Comparison of ENCODE assay signal across 24 cellular contexts in the genomic region with DNA sequence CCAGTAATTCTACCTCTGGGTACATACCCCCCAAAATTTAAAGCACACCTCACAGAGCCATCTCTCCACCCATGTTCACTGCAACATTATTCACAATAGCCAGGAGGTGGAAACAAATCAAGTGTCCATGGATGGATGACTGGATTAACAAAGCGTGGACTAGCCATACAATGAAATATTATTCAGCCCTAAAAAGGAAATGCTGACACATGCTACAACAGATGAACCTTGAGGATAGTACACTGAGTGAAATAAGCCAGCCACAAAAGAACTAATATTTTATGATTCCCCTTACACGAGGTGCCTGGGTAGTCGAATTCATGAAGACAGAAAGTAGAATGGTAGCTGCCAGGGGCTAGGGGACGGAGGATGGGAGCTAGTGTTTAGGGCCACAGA. TPM values are rescaled to one million over a fixed set of nuclear protein-coding genes. Genes with fewer than 3 reads are reported as not detected.
"Had no signal": no experiment of that assay in that cellular context is flagged by ENCODE, and none has a peak within 500 bp of the region (broad histone marks: within the 10 kb centered on the region; RNA-seq: fewer than 3 reads in every experiment).

No MANE protein-coding gene starts in this region.

- DNase-seq: dorsolateral prefrontal cortex; effector CD8-positive, alpha-beta T cell; endodermal cell; foreskin fibroblast; gastrocnemius medialis; natural killer cell; occipital lobe; pancreas; right lobe of liver; small intestine; stimulated activated CD4-positive, alpha-beta T cell treated with anti-CD3 and anti-CD28 coated beads, Interleukin-15, amount 100 ng/mL, for 24 hours; stimulated activated CD4-positive, alpha-beta T cell treated with anti-CD3 and anti-CD28 coated beads, Interleukin-2, amount 100 ng/mL, for 48 hours; stimulated activated naive B cell treated with anti-CD40 and anti-IgM and Interleukin-4, amounts not matched to agents 10 μg/mL and 1 μg/mL and 100 μg/mL, for 72 hours; upper lobe of left lung had no signal

- H3K27me3 Mint-ChIP-seq: memory B cell; stimulated activated naive B cell treated with anti-CD40 and anti-IgM and Interleukin-4, amounts not matched to agents 10 μg/mL and 1 μg/mL and 100 μg/mL, for 72 hours; stimulated activated naive CD8-positive, alpha-beta T cell treated with anti-CD3 and anti-CD28 coated beads, Interleukin-15, Interleukin-2, amounts not matched to agents 100 ng/mL and 50 ng/mL, for 24 hours had no signal

- H3K4me3 ChIP-seq: dorsolateral prefrontal cortex, gastrocnemius medialis, lung, pancreas, right lobe of liver, thoracic aorta, tibial nerve, upper lobe of left lung had no signal

- ATAC-seq: esophagus mucosa; gastrocnemius medialis; left lobe of liver; natural killer cell; pancreas; right lobe of liver; stimulated activated naive B cell treated with anti-CD40 and anti-IgM and Interleukin-4, amounts not matched to agents 10 μg/mL and 1 μg/mL and 100 μg/mL, for 72 hours had no signal

- H3K27ac ChIP-seq: dorsolateral prefrontal cortex, epithelial cell of prostate, gastrocnemius medialis, pancreas, right lobe of liver, thoracic aorta, upper lobe of left lung had no signal

- H3K27me3 ChIP-seq: dorsolateral prefrontal cortex, gastrocnemius medialis, pancreas, right lobe of liver, tibial nerve, upper lobe of left lung had no signal

- H3K9me3 Mint-ChIP-seq: endodermal cell; natural killer cell; stimulated activated naive CD8-positive, alpha-beta T cell treated with anti-CD3 and anti-CD28 coated beads, Interleukin-15, Interleukin-2, amounts not matched to agents 100 ng/mL and 50 ng/mL, for 24 hours had no signal

- H3K4me3 Mint-ChIP-seq: endodermal cell; memory B cell; natural killer cell; stimulated activated naive B cell treated with anti-CD40 and anti-IgM and Interleukin-4, amounts not matched to agents 10 μg/mL and 1 μg/mL and 100 μg/mL, for 72 hours; stimulated activated naive CD8-positive, alpha-beta T cell treated with anti-CD3 and anti-CD28 coated beads, Interleukin-15, Interleukin-2, amounts not matched to agents 100 ng/mL and 50 ng/mL, for 24 hours had no signal

- H3K4me1 Mint-ChIP-seq: natural killer cell; stimulated activated naive B cell treated with anti-CD40 and anti-IgM and Interleukin-4, amounts not matched to agents 10 μg/mL and 1 μg/mL and 100 μg/mL, for 72 hours had no signal

- H3K36me3 ChIP-seq: gastrocnemius medialis, pancreas, right lobe of liver, thoracic aorta, tibial nerve, upper lobe of left lung had no signal

- H3K4me1 ChIP-seq: gastrocnemius medialis, pancreas, right lobe of liver, tibial nerve, upper lobe of left lung had no signal

- FAIRE-seq: keratinocyte, pancreas, small intestine, urothelium cell line had no signal

- H3K36me3 Mint-ChIP-seq: natural killer cell had no signal

- H3K9me3 ChIP-seq: gastrocnemius medialis, pancreas, right lobe of liver, thoracic aorta, tibial nerve, upper lobe of left lung had no signal

- H3K27ac Mint-ChIP-seq: memory B cell; natural killer cell; stimulated activated naive B cell treated with anti-CD40 and anti-IgM and Interleukin-4, amounts not matched to agents 10 μg/mL and 1 μg/mL and 100 μg/mL, for 72 hours; stimulated activated naive CD8-positive, alpha-beta T cell treated with anti-CD3 and anti-CD28 coated beads, Interleukin-15, Interleukin-2, amounts not matched to agents 100 ng/mL and 50 ng/mL, for 24 hours had no signal

RNA-seq across cellular contexts. Expression of gene PTPRN2, which starts 31.1 kb away (rescaled TPM):
- polyA plus RNA-seq: keratinocyte had no signal
